ENCODE assay signal across 13 cellular contexts in the genomic region with DNA sequence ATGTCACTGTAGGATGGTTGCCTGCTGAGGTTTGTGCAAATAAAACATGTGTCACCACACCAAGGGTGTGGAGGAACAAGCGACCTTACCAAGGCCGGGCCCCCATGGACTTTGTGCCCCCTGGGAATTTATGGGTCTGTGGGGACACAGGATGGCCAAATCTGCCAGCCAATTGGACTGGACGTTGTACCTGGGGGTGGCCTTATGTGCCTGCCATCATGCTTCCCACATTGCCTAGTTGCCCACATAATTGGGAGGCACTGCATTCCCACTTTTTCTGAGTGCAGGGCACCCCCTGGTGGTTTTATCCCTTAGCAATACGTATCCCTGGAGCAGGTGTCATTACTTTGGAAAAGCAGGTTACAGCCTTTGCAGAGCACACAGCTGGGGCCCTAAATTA.
DNase-seq lines count a peak whose midpoint lies in the region; ATAC-seq and TF ChIP-seq lines count a peak whose summit lies in the region.
"Had no signal": no experiment of that assay in that cellular context is flagged by ENCODE, and none has a peak within 500 bp of the region (broad histone marks: within the 10 kb centered on the region; RNA-seq: fewer than 3 reads in every experiment).

No MANE protein-coding gene starts in this region.

- no peaks in the 10 kb centered on the region for H3K9me2 ChIP-seq in hepatocyte (replicated peaks; ENCODE audit: insufficient read depth)

- no peaks in the 10 kb centered on the region for H3K9me3 Mint-ChIP-seq in MCF 10A (ENCODE audit: unreplicated experiment)
- H3K9me3 Mint-ChIP-seq in mesothelial cell of epicardium = no peaks in the 10 kb centered on the region
- H3K9me3 Mint-ChIP-seq: memory B cell; T-helper 1 cell treated with Interleukin-12 subunit alpha and Interleukin-12 subunit beta and Interleukin-4 antibody, amounts not matched to agents 30 μg/mL and 1 μg/mL, for 36 hours had no signal

- H4K20me1 ChIP-seq in hepatocyte (ENCODE audit: insufficient read depth, poor library complexity, severe bottlenecking) = no peaks in the 10 kb centered on the region
- H4K20me1 ChIP-seq: BLaER1 had no signal

- TF ChIP-seq POLR2A in breast epithelium (IDR thresholded peaks at IDR 0.05) = no peak

- H3K27me3 ChIP-seq in breast epithelium = no peaks in the 10 kb centered on the region
- no peaks in the 10 kb centered on the region for H3K27me3 ChIP-seq in SJCRH30
- no peaks in the 10 kb centered on the region for H3K27me3 ChIP-seq in hepatocyte
- H3K27me3 ChIP-seq in tibial artery = no peaks in the 10 kb centered on the region
- H3K27me3 ChIP-seq: BLaER1 had no signal

- 86% methylated on average over 4 of the region's 4 CpGs for WGBS in hepatocyte (ENCODE audit: low lambda C conversion rate, missing lambda C conversion rate)

- no peak overlapping the region for H2AFZ ChIP-seq in hepatocyte

- H3K27ac Mint-ChIP-seq in MCF 10A (ENCODE audit: low read depth, unreplicated experiment) (no peak overlapping the region), mesothelial cell of epicardium (no peak overlapping the region)
- H3K27ac Mint-ChIP-seq: memory B cell; T-helper 1 cell treated with Interleukin-12 subunit alpha and Interleukin-12 subunit beta and Interleukin-4 antibody, amounts not matched to agents 30 μg/mL and 1 μg/mL, for 36 hours had no signal

- no peaks in the 10 kb centered on the region for H3K79me2 ChIP-seq in hepatocyte

- no peak overlapping the region for H3K27ac ChIP-seq in breast epithelium
- no peak overlapping the region for H3K27ac ChIP-seq in SJCRH30
- H3K27ac ChIP-seq in hepatocyte = no peak overlapping the region
- no peak overlapping the region for H3K27ac ChIP-seq in tibial artery
- H3K27ac ChIP-seq: BLaER1, KMS-11 had no signal

- ATAC-seq in HG03571 (IDR thresholded peaks at IDR 0.05; ENCODE audit: unreplicated experiment) = no peak

- intact Hi-C loops in MCF 10A (cut with micrococcal nuclease) (no loop called here), breast epithelium (cut with DNase I; ENCODE audit: low total_unique reads) (loop anchor here (5.0 kb wide), 1 partner anchor 304 kb away; no protein-coding TSS in a partner anchor), tibial artery (cut with DNase I; ENCODE audit: low total_unique reads) (loop anchor here (2.0 kb wide), 1 partner anchor 96 kb away; no protein-coding TSS in a partner anchor)

- DNase-seq in MCF 10A (ENCODE audit: unreplicated experiment) (peak; percentile 66), breast epithelium (ENCODE audit: low spot score in 2 of 2) (no peak), SJCRH30 (peak; percentile 36 to 47), hepatocyte (ENCODE audit: low spot score) (peak; percentile 49), tibial artery (no peak), NCI-H187 (lab: John Stamatoyannopoulos, UW) (no peak), mesothelial cell of epicardium (ENCODE audit: low spot score in 2 of 2, unreplicated experiment in 2 of 2) (no peak)
- DNase-seq: NK-92 treated with Interleukin-12 subunit alpha and Interleukin-12 subunit beta, amount 100 ng/mL, for 24 hours had no signal

- H3K9me3 ChIP-seq in breast epithelium (no peaks in the 10 kb centered on the region), SJCRH30 (replicated peaks) (no peaks in the 10 kb centered on the region), hepatocyte (ENCODE audit: low read depth) (no peaks in the 10 kb centered on the region), tibial artery (no peaks in the 10 kb centered on the region)
- H3K9me3 ChIP-seq: BLaER1 had no signal

- H3K4me1 Mint-ChIP-seq in MCF 10A (ENCODE audit: insufficient read depth, unreplicated experiment) (peaks cover 37% of the 10 kb centered on the region), mesothelial cell of epicardium (peaks cover 45% of the 10 kb centered on the region)
- H3K4me1 Mint-ChIP-seq: memory B cell had no signal

- H3K4me1 ChIP-seq in breast epithelium = peaks cover 0 to 4% of the 10 kb centered on the region in 2 donors
- H3K4me1 ChIP-seq in SJCRH30 = peaks cover 24% of the 10 kb centered on the region
- peaks cover 22% of the 10 kb centered on the region for H3K4me1 ChIP-seq in hepatocyte (ENCODE audit: insufficient read depth)
- H3K4me1 ChIP-seq in tibial artery = peaks cover 0 to 33% (median 23%) of the 10 kb centered on the region in 4 donors

- H3K27me3 Mint-ChIP-seq in MCF 10A (ENCODE audit: insufficient read depth, unreplicated experiment) (no peaks in the 10 kb centered on the region), mesothelial cell of epicardium (ENCODE audit: low read depth) (no peaks in the 10 kb centered on the region)
- H3K27me3 Mint-ChIP-seq: memory B cell had no signal

- POLR2A ChIA-PET in MCF 10A (lab: Yijun Ruan, JAX) = no interaction called here

- H3K36me3 ChIP-seq in breast epithelium (no peaks in the 10 kb centered on the region), SJCRH30 (no peaks in the 10 kb centered on the region), hepatocyte (replicated peaks; ENCODE audit: insufficient read depth, low read depth) (no peaks in the 10 kb centered on the region), tibial artery (no peaks in the 10 kb centered on the region)
- H3K36me3 ChIP-seq: BLaER1 had no signal

- TF ChIP-seq CTCF in MCF 10A (IDR thresholded peaks at IDR 0.05; ENCODE audit: unreplicated experiment) (peak; percentile 15), breast epithelium (IDR thresholded peaks at IDR 0.05) (no peak), hepatocyte (IDR thresholded peaks at IDR 0.05; ENCODE audit: poor library complexity) (peak; percentile 18), tibial artery (IDR thresholded peaks at IDR 0.05) (no peak), mesothelial cell of epicardium (IDR thresholded peaks at IDR 0.05; ENCODE audit: unreplicated experiment) (no peak)

- no peak overlapping the region for H3K4me2 ChIP-seq in hepatocyte
- H3K4me2 ChIP-seq: BLaER1, KMS-11 had no signal

- H3K4me3 ChIP-seq in breast epithelium (no peak overlapping the region), SJCRH30 (no peak overlapping the region), hepatocyte (no peak overlapping the region), tibial artery (no peak overlapping the region)
- H3K4me3 ChIP-seq: BLaER1 had no signal

- H3K36me3 Mint-ChIP-seq in MCF 10A (ENCODE audit: insufficient read depth, unreplicated experiment) (no peaks in the 10 kb centered on the region), mesothelial cell of epicardium (no peaks in the 10 kb centered on the region)
- H3K36me3 Mint-ChIP-seq: memory B cell had no signal

- CTCF ChIA-PET in MCF 10A (lab: Yijun Ruan, JAX) = interaction anchor here (0.6 to 6.1 kb wide), 3 partner anchors 16 to 1881 kb away, joined by 3 to 52 read pairs (median 4); no protein-coding TSS in a partner anchor

- no TSS peak for BruUV-seq in MCF 10A (replicated peaks; lab: Mats Ljungman, UMichigan)

- H3K4me3 Mint-ChIP-seq in MCF 10A (ENCODE audit: unreplicated experiment) = no peak overlapping the region
- H3K4me3 Mint-ChIP-seq in mesothelial cell of epicardium = no peak overlapping the region
- H3K4me3 Mint-ChIP-seq: memory B cell; T-helper 1 cell treated with Interleukin-12 subunit alpha and Interleukin-12 subunit beta and Interleukin-4 antibody, amounts not matched to agents 30 μg/mL and 1 μg/mL, for 36 hours had no signal

Comparison
In these comparisons a context has a peak if more than half of its experiments do, and no peak if none do; other contexts are left out.
1. DNase-seq: peak in MCF 10A (single experiment), SJCRH30 (2 of 2) and hepatocyte (single experiment); none in breast epithelium (0 of 2), tibial artery (0 of 2), NCI-H187 (0 of 2) and mesothelial cell of epicardium (0 of 2).
2. CTCF ChIP-seq: peak in MCF 10A (single experiment) and hepatocyte (single experiment); none in breast epithelium (0 of 3), tibial artery (0 of 2) and mesothelial cell of epicardium (single experiment).